8 cellular contexts compared by ENCODE assay signal in the genomic region with DNA sequence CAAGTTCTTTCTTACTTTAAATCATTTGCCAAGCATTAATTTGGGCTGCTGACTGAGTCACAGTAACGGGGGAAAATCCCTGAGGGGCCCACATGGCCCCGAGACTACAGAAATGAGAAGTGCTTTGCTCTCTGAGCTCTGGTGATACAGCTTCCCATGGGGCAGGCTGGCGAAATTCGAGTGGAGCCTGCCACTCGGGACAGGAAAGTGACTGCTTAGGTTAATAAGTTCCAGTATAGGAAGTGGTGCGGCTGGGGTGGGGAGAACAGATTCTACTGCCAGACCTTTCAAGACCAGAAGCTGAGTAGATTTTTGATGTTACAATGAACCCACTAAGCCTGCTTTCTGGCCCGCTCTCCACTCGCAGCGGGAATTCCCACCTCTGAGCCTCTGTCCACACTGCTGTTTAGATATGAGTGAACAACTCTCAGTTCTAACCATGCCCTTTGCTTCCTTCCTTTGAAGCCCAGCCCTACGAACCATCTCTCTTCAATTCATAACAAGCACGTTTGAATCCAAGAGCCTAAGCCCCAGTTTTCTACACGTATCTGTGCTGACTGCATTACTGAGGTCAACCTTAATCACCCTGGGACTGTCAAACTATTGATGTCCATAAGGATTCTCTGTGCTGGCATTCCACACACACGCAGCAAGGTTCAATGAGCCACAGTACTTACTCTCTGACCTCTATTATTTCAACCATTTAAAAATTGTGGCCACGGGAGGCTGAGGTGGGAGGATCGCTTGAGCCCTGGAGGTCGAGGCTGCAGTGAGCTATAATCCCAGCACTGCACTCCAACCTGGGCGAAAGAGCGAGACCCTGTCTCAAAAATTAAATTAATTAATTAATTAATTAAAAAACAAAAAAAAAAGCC. TPM values are rescaled to one million over a fixed set of nuclear protein-coding genes. Genes with fewer than 3 reads are reported as not detected.
DNase-seq lines count a peak whose midpoint lies in the region; ATAC-seq lines count a peak whose summit lies in the region.

No MANE protein-coding gene starts in this region.

- DNase-seq in Daoy (ENCODE audit: low read depth) (peak; percentile 50), NOMO-1 treated with DMSO at 0.1 percent for 48 hours (lab: John Stamatoyannopoulos, UW; ENCODE audit: unreplicated experiment) (peak; percentile 45), hippocampal formation (lab: John Stamatoyannopoulos, UW) (peak; percentile 46 to 53), posterior cingulate gyrus (no peak), SW480 (ENCODE audit: low spot score) (no peak)
- DNase-seq in activated effector memory CD4-positive, alpha-beta T cell treated with anti-CD3 and anti-CD28 coated beads, Interleukin-2, amount 50 U/mL, for 16 hours, result peak; percentile 92
- peak; percentile 59 to 70 for DNase-seq in stimulated activated CD8-positive, alpha-beta memory T cell treated with anti-CD3 and anti-CD28 coated beads, Interleukin-15, amount 100 ng/mL, for 4 hours (ENCODE audit: low read depth in 2 of 2)

- peak; percentile 62 for ATAC-seq in GM21717 (IDR thresholded peaks at IDR 0.05; ENCODE audit: unreplicated experiment)

- intact Hi-C loops in posterior cingulate gyrus (cut with DNase I), result no loop called here

RNA-seq across cellular contexts. Expression of a gene that starts 9.6 kb away (rescaled TPM):
- 43.1 and 53.5 TPM in 2 replicates for total RNA-seq in Daoy (2014; rRNA removed; shearing (Covaris generic))

RNA-seq across cellular contexts. Expression of a gene that starts 37.7 kb away (rescaled TPM):
- not detected in 2 replicates for total RNA-seq in Daoy (2014; rRNA removed; shearing (Covaris generic))

RNA-seq across cellular contexts. Expression of a gene that starts 51.5 kb away (rescaled TPM):
- total RNA-seq in Daoy (2014; rRNA removed; shearing (Covaris generic)), result 0.17 TPM in 1 of 2 replicates, not detected in the other

RNA-seq across cellular contexts. Expression of a gene that starts 55.5 kb away (rescaled TPM):
- total RNA-seq in Daoy (2014; rRNA removed; shearing (Covaris generic)), result not detected in 2 replicates

Comparison
In these comparisons a context has a peak if more than half of its experiments do, and no peak if none do; other contexts are left out.
1. DNase-seq: peak in Daoy (single experiment), NOMO-1 treated with DMSO at 0.1 percent for 48 hours (single experiment), activated effector memory CD4-positive, alpha-beta T cell treated with anti-CD3 and anti-CD28 coated beads, Interleukin-2, amount 50 U/mL, for 16 hours (single experiment), hippocampal formation (2 of 2) and stimulated activated CD8-positive, alpha-beta memory T cell treated with anti-CD3 and anti-CD28 coated beads, Interleukin-15, amount 100 ng/mL, for 4 hours (2 of 2); none in posterior cingulate gyrus (0 of 10) and SW480 (single experiment).